ENCODE assay signal across 2 cellular contexts in the genomic region with DNA sequence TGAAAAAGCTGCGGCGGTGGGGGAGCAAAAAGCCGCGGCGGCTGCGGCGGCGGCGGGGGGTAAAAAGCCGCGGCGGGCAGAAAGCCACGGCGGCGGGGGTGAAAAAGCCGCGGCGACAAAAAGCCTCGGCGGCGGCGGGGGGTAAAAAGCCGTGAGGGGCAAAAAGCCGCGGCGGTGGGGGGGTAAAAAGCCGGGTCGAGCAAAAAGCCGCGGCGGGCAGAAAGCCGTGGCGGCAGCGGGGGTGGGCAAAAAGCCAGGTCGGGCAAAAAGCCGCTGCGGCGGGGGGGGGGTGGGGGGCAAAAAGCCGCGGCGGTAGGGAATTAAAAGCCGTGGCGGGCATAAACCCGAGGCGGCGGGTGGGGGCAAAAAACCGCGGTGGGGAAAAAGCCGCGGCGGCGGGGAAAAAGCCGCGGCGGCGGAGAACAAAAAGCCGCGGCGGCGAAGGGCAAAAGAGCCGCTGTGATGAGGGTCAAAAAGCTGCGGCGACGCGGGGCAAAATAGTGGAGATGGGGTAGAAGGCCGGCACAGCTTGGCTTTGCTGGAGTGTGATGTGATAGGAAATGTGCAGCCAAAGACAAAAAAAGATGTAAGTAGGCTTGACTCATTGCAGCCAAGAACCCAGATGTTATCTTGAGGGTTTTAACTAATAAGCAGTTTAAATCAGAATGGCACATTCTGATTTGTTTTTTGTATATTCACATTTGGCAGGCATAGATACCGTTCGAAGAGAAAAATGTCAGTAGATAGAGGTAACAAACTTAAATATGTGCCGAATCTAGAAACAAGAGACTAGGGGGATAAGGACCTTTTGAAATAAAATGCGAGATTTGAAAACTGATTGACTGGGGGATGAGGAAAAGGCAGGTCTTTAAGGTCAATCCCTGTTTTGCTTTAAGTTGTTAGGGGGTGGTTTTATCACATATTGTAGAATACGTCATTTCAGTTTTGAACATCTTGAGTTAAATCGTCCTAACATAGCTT.
A peak's percentile ranks its signal among the peaks of the same experiment; 100 is the strongest.
TF ChIP-seq lines count a peak whose summit lies in the region.

No MANE protein-coding gene starts in this region.

TF ChIP-seq in SK-N-SH, 30 proteins besides CTCF, POLR2A, EP300 and RAD21:
- TF ChIP-seq EZH2phosphoT487 (IDR thresholded peaks at IDR 0.05; ENCODE audit: borderline replicate concordance, low read depth), result peak; percentile 73; the same call in 1 of the 2 replicates
TF ChIP-seq in SK-N-SH: peak in this region for 1; not testable (repeated sequence) for 29.

TF ChIP-seq in H1, 55 proteins besides CTCF, POLR2A, EP300 and RAD21:
- peak; percentile 30 for TF ChIP-seq SUZ12 (IDR thresholded peaks at IDR 0.05; ENCODE audit: low read length)
- peak; percentile 45 for TF ChIP-seq EZH2 (IDR thresholded peaks at IDR 0.05; ENCODE audit: low read depth, low read length, severe bottlenecking)
TF ChIP-seq in H1: peak in this region for 2; not testable (repeated sequence) for 53.
